In genomic region chr1:200458780-200459179, GRCh38 we compare ENCODE assay signal across 18 cellular contexts.
"Had no signal": no experiment of that assay in that cellular context is flagged by ENCODE, and none has a peak within 500 bp of the region (broad histone marks: within the 10 kb centered on the region; RNA-seq: fewer than 3 reads in every experiment).

No MANE protein-coding gene starts in this region.

- H3K9me3 ChIP-seq: esophagus muscularis mucosa, gastroesophageal sphincter, heart right ventricle, left lung, lower lobe of right lung, mucosa of descending colon had no signal

- H3K27me3 Mint-ChIP-seq: naive B cell had no signal

- H3K27ac ChIP-seq: coronary artery, dorsolateral prefrontal cortex, esophagus muscularis mucosa, foreskin keratinocyte, gastroesophageal sphincter, heart right ventricle, left lung, lower lobe of right lung had no signal

- H3K27ac Mint-ChIP-seq: mesothelial cell of epicardium, naive B cell had no signal

- H3K4me3 ChIP-seq: coronary artery, dorsolateral prefrontal cortex, esophagus muscularis mucosa, gastroesophageal sphincter, heart right ventricle, left lung, lower lobe of right lung, mucosa of descending colon had no signal

- H3K36me3 ChIP-seq: esophagus muscularis mucosa, gastroesophageal sphincter, heart right ventricle, left lung, lower lobe of right lung had no signal

- DNase-seq: dermis blood vessel endothelial cell; dorsolateral prefrontal cortex; effector CD4-positive, alpha-beta T cell; effector memory CD4-positive, alpha-beta T cell; foreskin keratinocyte; heart right ventricle; hippocampal formation; left cardiac atrium; left lung; left ventricle myocardium superior; lower lobe of right lung; mesenchymal stem cell; mucosa of descending colon; naive B cell had no signal

- H3K36me3 Mint-ChIP-seq: mesothelial cell of epicardium, naive B cell had no signal

- H3K4me1 ChIP-seq: esophagus muscularis mucosa, foreskin keratinocyte, gastroesophageal sphincter, heart right ventricle, left lung, lower lobe of right lung had no signal

- H3K27me3 ChIP-seq: dorsolateral prefrontal cortex, esophagus muscularis mucosa, foreskin keratinocyte, gastroesophageal sphincter, left lung had no signal

- H3K4me3 Mint-ChIP-seq: mesothelial cell of epicardium, naive B cell had no signal

- H3K9me3 Mint-ChIP-seq: mesothelial cell of epicardium, naive B cell had no signal

- H3K4me1 Mint-ChIP-seq: mesothelial cell of epicardium, naive B cell had no signal

- ATAC-seq: foreskin keratinocyte, gastroesophageal sphincter, heart right ventricle, left cardiac atrium, left lung, left ventricle myocardium superior, lower lobe of right lung, mucosa of descending colon had no signal
